26 cellular contexts compared by ENCODE assay signal in genomic region chr9:14985419-14985818, GRCh38.
"Had no signal": no experiment of that assay in that cellular context is flagged by ENCODE, and none has a peak within 500 bp of the region (broad histone marks: within the 10 kb centered on the region; RNA-seq: fewer than 3 reads in every experiment).

No MANE protein-coding gene starts in this region.

- DNase-seq: activated CD4-positive, alpha-beta memory T cell treated with anti-CD3 and anti-CD28 coated beads, Interleukin-2, amount 10 ng/mL, durations not matched to agents 7 days and 5 days; activated CD4-positive, alpha-beta T cell treated with anti-CD3 and anti-CD28 coated beads, Interleukin-2, amount 10 ng/mL, durations not matched to agents 24 days and 14 days; activated CD4-positive, CD25-positive, alpha-beta regulatory T cell treated with anti-CD3 and anti-CD28 coated beads, Interleukin-2, amount 50 U/mL, for 72 hours; activated CD8-positive, alpha-beta memory T cell treated with anti-CD3 and anti-CD28 coated beads, Interleukin-2, amount 50 U/mL, for 48 hours; activated gamma-delta T cell; activated naive CD4-positive, alpha-beta T cell treated with anti-CD3 and anti-CD28 coated beads, Interleukin-2, amount 50 U/mL, for 16 hours; activated naive CD8-positive, alpha-beta T cell treated with anti-CD3 and anti-CD28 coated beads, Interleukin-2, amount 50 U/mL, for 24 hours; activated T-cell treated with anti-CD3 and anti-CD28 coated beads, Interleukin-2, amount 50 U/mL, for 24 hours; amygdala; caudate nucleus; cortex of kidney; effector memory CD8-positive, alpha-beta T cell; erythroblast; foreskin keratinocyte; left ventricle myocardium inferior; mesendoderm; natural killer cell; occipital lobe; spleen; stimulated activated CD4-positive, alpha-beta T cell treated with anti-CD3 and anti-CD28 coated beads, Interleukin-2, amount 100 ng/mL, for 48 hours; stimulated activated naive CD4-positive, alpha-beta T cell treated with Interleukin-2 at 50 U/mL for 16 hours; T-helper 9 cell; transverse colon had no signal

- ATAC-seq: activated naive CD8-positive, alpha-beta T cell treated with anti-CD3 and anti-CD28 coated beads, Interleukin-2, amount 50 U/mL, for 24 hours; effector memory CD8-positive, alpha-beta T cell; foreskin keratinocyte; natural killer cell had no signal

- H3K27ac ChIP-seq: foreskin keratinocyte, left ventricle myocardium inferior, neural progenitor cell, right atrium auricular region, spleen, transverse colon had no signal

- H3K36me3 Mint-ChIP-seq: natural killer cell had no signal

- H3K27me3 Mint-ChIP-seq: activated CD4-positive, alpha-beta memory T cell treated with anti-CD3 and anti-CD28 coated beads, Interleukin-2, amount 10 ng/mL, durations not matched to agents 7 days and 5 days; activated naive CD8-positive, alpha-beta T cell treated with anti-CD3 and anti-CD28 coated beads, Interleukin-2, amount 50 U/mL, for 24 hours; activated T-cell treated with anti-CD3 and anti-CD28 coated beads, Interleukin-2, amount 50 U/mL, for 24 hours; effector memory CD8-positive, alpha-beta T cell had no signal

- H3K4me1 Mint-ChIP-seq: activated CD4-positive, alpha-beta memory T cell treated with anti-CD3 and anti-CD28 coated beads, Interleukin-2, amount 10 ng/mL, durations not matched to agents 7 days and 5 days; activated naive CD8-positive, alpha-beta T cell treated with anti-CD3 and anti-CD28 coated beads, Interleukin-2, amount 50 U/mL, for 24 hours; natural killer cell had no signal

- H3K27me3 ChIP-seq: foreskin keratinocyte, neural progenitor cell, right atrium auricular region, transverse colon had no signal

- H3K9ac ChIP-seq: neural progenitor cell had no signal

- H3K9me3 Mint-ChIP-seq: activated CD4-positive, alpha-beta memory T cell treated with anti-CD3 and anti-CD28 coated beads, Interleukin-2, amount 10 ng/mL, durations not matched to agents 7 days and 5 days; activated CD4-positive, alpha-beta T cell treated with anti-CD3 and anti-CD28 coated beads, Interleukin-2, amount 10 ng/mL, durations not matched to agents 24 days and 14 days; activated naive CD8-positive, alpha-beta T cell treated with anti-CD3 and anti-CD28 coated beads, Interleukin-2, amount 50 U/mL, for 24 hours; activated T-cell treated with anti-CD3 and anti-CD28 coated beads, Interleukin-2, amount 50 U/mL, for 24 hours; effector memory CD8-positive, alpha-beta T cell; neural progenitor cell had no signal

- H2AFZ ChIP-seq: neural progenitor cell had no signal

- H3K4me1 ChIP-seq: foreskin keratinocyte, left ventricle myocardium inferior, neural progenitor cell, right atrium auricular region, spleen had no signal

- H3K4me3 ChIP-seq: left ventricle myocardium inferior, lung, neural progenitor cell, right atrium auricular region, spleen, transverse colon had no signal

- H3K36me3 ChIP-seq: left ventricle myocardium inferior, neural progenitor cell, right atrium auricular region, spleen, transverse colon had no signal

- H3K27ac Mint-ChIP-seq: activated CD4-positive, alpha-beta memory T cell treated with anti-CD3 and anti-CD28 coated beads, Interleukin-2, amount 10 ng/mL, durations not matched to agents 7 days and 5 days; activated CD4-positive, alpha-beta T cell treated with anti-CD3 and anti-CD28 coated beads, Interleukin-2, amount 10 ng/mL, durations not matched to agents 24 days and 14 days; activated naive CD8-positive, alpha-beta T cell treated with anti-CD3 and anti-CD28 coated beads, Interleukin-2, amount 50 U/mL, for 24 hours; activated T-cell treated with anti-CD3 and anti-CD28 coated beads, Interleukin-2, amount 50 U/mL, for 24 hours; effector memory CD8-positive, alpha-beta T cell; natural killer cell; neural progenitor cell had no signal

- H3K4me3 Mint-ChIP-seq: activated CD4-positive, alpha-beta memory T cell treated with anti-CD3 and anti-CD28 coated beads, Interleukin-2, amount 10 ng/mL, durations not matched to agents 7 days and 5 days; activated CD4-positive, alpha-beta T cell treated with anti-CD3 and anti-CD28 coated beads, Interleukin-2, amount 10 ng/mL, durations not matched to agents 24 days and 14 days; activated naive CD8-positive, alpha-beta T cell treated with anti-CD3 and anti-CD28 coated beads, Interleukin-2, amount 50 U/mL, for 24 hours; activated T-cell treated with anti-CD3 and anti-CD28 coated beads, Interleukin-2, amount 50 U/mL, for 24 hours; effector memory CD8-positive, alpha-beta T cell; natural killer cell; neural progenitor cell had no signal

- H3K9me3 ChIP-seq: left ventricle myocardium inferior, right atrium auricular region, spleen, transverse colon had no signal

- H3K4me2 ChIP-seq: neural progenitor cell had no signal
